Comparison of ENCODE assay signal across 17 cellular contexts in the genomic region with DNA sequence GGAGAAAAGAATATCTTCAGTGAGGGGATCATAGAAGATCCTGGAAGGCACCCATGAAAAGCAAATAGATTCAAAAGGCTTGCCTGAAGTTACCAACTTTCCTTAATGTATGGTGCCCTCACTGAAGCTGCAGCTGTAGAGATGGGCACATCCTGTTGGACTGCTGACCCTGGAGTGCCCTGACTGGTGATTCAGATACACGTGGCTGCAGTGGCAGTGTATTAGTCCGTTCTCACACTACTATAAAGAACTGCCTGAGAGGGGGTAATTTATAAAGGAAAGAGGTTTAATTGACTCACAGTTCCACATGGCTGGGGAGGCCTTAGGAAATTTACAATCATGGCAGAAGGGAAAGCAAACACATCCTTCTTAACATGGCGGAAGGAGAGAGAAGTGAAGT.
DNase-seq lines count a peak whose midpoint lies in the region; TF ChIP-seq lines count a peak whose summit lies in the region.
"Had no signal": no experiment of that assay in that cellular context is flagged by ENCODE, and none has a peak within 500 bp of the region (broad histone marks: within the 10 kb centered on the region; RNA-seq: fewer than 3 reads in every experiment).

No MANE protein-coding gene starts in this region.

- H3K9ac ChIP-seq in adipocyte (ENCODE audit: low read length) (peak overlapping the region; percentile 72), subcutaneous abdominal adipose tissue (ENCODE audit: low read length in 5 of 5) (no peak overlapping the region)

- WGBS in ovary, 3 donors = 83 to 90% (median 87%) methylated on average over 3 of the region's 3 CpGs

- DNase-seq in HS-27A (ENCODE audit: low read depth) (peak; percentile 15), adipocyte (ENCODE audit: low read depth) (no peak), fibroblast of villous mesenchyme (ENCODE audit: low read depth) (peak; percentile 31), ovary (no peak), putamen (ENCODE audit: low spot score) (no peak), H4 (ENCODE audit: low spot score) (no peak)
- DNase-seq in activated CD8-positive, alpha-beta memory T cell treated with anti-CD3 and anti-CD28 coated beads for 24 hours = no peak
- DNase-seq: activated CD4-positive, alpha-beta T cell treated with anti-CD3 and anti-CD28 coated beads, Interleukin-2, amount 50 U/mL, for 48 hours; activated naive CD4-positive, alpha-beta T cell treated with anti-CD3 and anti-CD28 coated beads, Interleukin-2, amount 50 U/mL, for 16 hours; activated T-cell treated with anti-CD3 and anti-CD28 coated beads, Interleukin-2, amount 50 U/mL, for 24 hours; natural killer cell; NCI-H69; PC-3; small intestine had no signal

- H3K27me3 ChIP-seq in adipocyte (replicated peaks; ENCODE audit: control insufficient read depth, insufficient read depth, low read length) (no peaks in the 10 kb centered on the region), subcutaneous abdominal adipose tissue (ENCODE audit: control insufficient read depth in 5 of 5, insufficient read depth in 4 of 5, low read length in 5 of 5) (no peaks in the 10 kb centered on the region), ovary (no peaks in the 10 kb centered on the region)
- H3K27me3 ChIP-seq: hepatocyte had no signal

- no peak for TF ChIP-seq EP300 in ovary (IDR thresholded peaks at IDR 0.05)

- H3K4me1 ChIP-seq in adipocyte (ENCODE audit: control insufficient read depth, insufficient read depth, low read length) = peaks cover 71% of the 10 kb centered on the region
- H3K4me1 ChIP-seq in subcutaneous abdominal adipose tissue (ENCODE audit: control insufficient read depth in 5 of 5, insufficient read depth in 5 of 5, low read length in 5 of 5) = peaks cover 7 to 57% (median 54%) of the 10 kb centered on the region in 5 donors
- peaks cover 3% of the 10 kb centered on the region for H3K4me1 ChIP-seq in ovary (ENCODE audit: insufficient read depth)

- no peak for TF ChIP-seq POLR2A in ovary (IDR thresholded peaks at IDR 0.05)

- intact Hi-C loops in ovary (cut with DNase I) = no loop called here

- TF ChIP-seq CTCF in fibroblast of villous mesenchyme (IDR thresholded peaks at IDR 0.05; ENCODE audit: insufficient read depth, low read depth, low read length) (no peak), ovary (IDR thresholded peaks at IDR 0.05) (no peak)

- peak overlapping the region; percentile 43 for H3K27ac ChIP-seq in subcutaneous abdominal adipose tissue (ENCODE audit: low read depth, low read length)
- no peak overlapping the region for H3K27ac ChIP-seq in ovary
- H3K27ac ChIP-seq: VCaP had no signal

- peaks cover 88% of the 10 kb centered on the region for H3K36me3 ChIP-seq in adipocyte (ENCODE audit: control insufficient read depth, insufficient read depth, low read length, severe bottlenecking)
- peaks cover 0 to 24% (median 17%) of the 10 kb centered on the region in 5 donors for H3K36me3 ChIP-seq in subcutaneous abdominal adipose tissue (ENCODE audit: control insufficient read depth in 5 of 5, insufficient read depth in 5 of 5, low read length in 5 of 5)
- no peaks in the 10 kb centered on the region for H3K36me3 ChIP-seq in ovary

- H3K9me3 ChIP-seq in adipocyte (ENCODE audit: control insufficient read depth, low read length) (no peaks in the 10 kb centered on the region), subcutaneous abdominal adipose tissue (ENCODE audit: control insufficient read depth in 5 of 5, low read length in 5 of 5) (no peaks in the 10 kb centered on the region), ovary (no peaks in the 10 kb centered on the region)

- peak overlapping the region; percentile 5 for H3K4me3 ChIP-seq in adipocyte (ENCODE audit: low read length)
- no peak overlapping the region for H3K4me3 ChIP-seq in fibroblast of villous mesenchyme (ENCODE audit: low read depth, low read length)
- H3K4me3 ChIP-seq in subcutaneous abdominal adipose tissue (ENCODE audit: low read depth in 1 of 5, low read length in 5 of 5) = no peak overlapping the region
- H3K4me3 ChIP-seq in ovary = no peak overlapping the region
- H3K4me3 ChIP-seq: hepatocyte had no signal

Comparison
In these comparisons a context has a peak if more than half of its experiments do, and no peak if none do; other contexts are left out.
1. DNase-seq: peak in HS-27A (single experiment) and fibroblast of villous mesenchyme (single experiment); none in adipocyte (single experiment), ovary (0 of 5), putamen (single experiment), H4 (single experiment) and activated CD8-positive, alpha-beta memory T cell treated with anti-CD3 and anti-CD28 coated beads for 24 hours (single experiment).